Comparison of ENCODE assay signal across 21 cellular contexts in genomic region chr4:14375816-14376215, GRCh38.
A peak's percentile ranks its signal among the peaks of the same experiment; 100 is the strongest.
DNase-seq lines count a peak whose midpoint lies in the region; ATAC-seq and TF ChIP-seq lines count a peak whose summit lies in the region.
"Had no signal": no experiment of that assay in that cellular context is flagged by ENCODE, and none has a peak within 500 bp of the region (broad histone marks: within the 10 kb centered on the region; RNA-seq: fewer than 3 reads in every experiment).

No MANE protein-coding gene starts in this region.

- no peak overlapping the region for H4K91ac ChIP-seq in IMR-90 (ENCODE audit: insufficient read depth, low read depth, low read length)

- H2BK15ac ChIP-seq in IMR-90 (ENCODE audit: low read depth, low read length) = no peak overlapping the region

- H4K20me1 ChIP-seq in IMR-90 (ENCODE audit: insufficient read depth, low read length) = no peaks in the 10 kb centered on the region

- H3K4me1 ChIP-seq in IMR-90 (ENCODE audit: control insufficient read depth, insufficient read depth, low read length) (no peaks in the 10 kb centered on the region), vagina (no peaks in the 10 kb centered on the region), esophagus squamous epithelium (no peaks in the 10 kb centered on the region)

- H3K14ac ChIP-seq in IMR-90 (replicated peaks; ENCODE audit: low read depth, low read length) = no peak overlapping the region

- no peak overlapping the region for H3K4me3 Mint-ChIP-seq in effector memory CD8-positive, alpha-beta T cell
- H3K4me3 Mint-ChIP-seq in activated naive CD8-positive, alpha-beta T cell treated with anti-CD3 and anti-CD28 coated beads for 36 hours = no peak overlapping the region
- H3K4me3 Mint-ChIP-seq: activated CD4-positive, alpha-beta memory T cell treated with anti-CD3 and anti-CD28 coated beads for 36 hours; endodermal cell; naive B cell had no signal

- TF ChIP-seq POLR2A in IMR-90 (IDR thresholded peaks at IDR 0.05; ENCODE audit: low read depth, low read length) (no peak), vagina (IDR thresholded peaks at IDR 0.05) (no peak), esophagus squamous epithelium (IDR thresholded peaks at IDR 0.05) (no peak)

- no peak overlapping the region for H2AK5ac ChIP-seq in IMR-90 (ENCODE audit: low read depth, low read length)

- TF ChIP-seq CTCF in IMR-90 (conservative IDR thresholded peaks at IDR 0.05; ENCODE audit: low read depth, low read length) = no peak
- no peak for TF ChIP-seq CTCF in brain microvascular endothelial cell (IDR thresholded peaks at IDR 0.05; ENCODE audit: low read depth, low read length, missing control alignments)
- TF ChIP-seq CTCF in vagina (IDR thresholded peaks at IDR 0.05) = no peak
- TF ChIP-seq CTCF in esophagus squamous epithelium (IDR thresholded peaks at IDR 0.05) = no peak

- no peaks in the 10 kb centered on the region for H3K27me3 Mint-ChIP-seq in effector memory CD8-positive, alpha-beta T cell
- H3K27me3 Mint-ChIP-seq in activated naive CD8-positive, alpha-beta T cell treated with anti-CD3 and anti-CD28 coated beads for 36 hours = peaks cover 4% of the 10 kb centered on the region
- H3K27me3 Mint-ChIP-seq: activated CD4-positive, alpha-beta memory T cell treated with anti-CD3 and anti-CD28 coated beads for 36 hours; naive B cell had no signal

- H3K27ac Mint-ChIP-seq in effector memory CD8-positive, alpha-beta T cell = no peak overlapping the region
- H3K27ac Mint-ChIP-seq in activated naive CD8-positive, alpha-beta T cell treated with anti-CD3 and anti-CD28 coated beads for 36 hours = no peak overlapping the region
- H3K27ac Mint-ChIP-seq: activated CD4-positive, alpha-beta memory T cell treated with anti-CD3 and anti-CD28 coated beads for 36 hours; endodermal cell; naive B cell had no signal

- no peak overlapping the region for H4K8ac ChIP-seq in IMR-90 (ENCODE audit: low read depth in 2 of 2, low read length in 2 of 2)

- H3K23ac ChIP-seq in IMR-90 (ENCODE audit: low read depth, low read length) = no peak overlapping the region

- no TSS peak for BruUV-seq in IMR-90 (replicated peaks; lab: Mats Ljungman, UMichigan)

- H4K5ac ChIP-seq in IMR-90 (ENCODE audit: low read depth, low read length) = no peak overlapping the region

- no peaks in the 10 kb centered on the region for H3K79me1 ChIP-seq in IMR-90 (ENCODE audit: low read depth in 1 of 2, low read length in 2 of 2)

- no peaks in the 10 kb centered on the region for H3K9me1 ChIP-seq in IMR-90 (ENCODE audit: insufficient read depth, low read length)

- no peak overlapping the region for H3K27ac ChIP-seq in IMR-90 (ENCODE audit: insufficient read depth, low read length)
- H3K27ac ChIP-seq in brain microvascular endothelial cell = no peak overlapping the region
- no peak overlapping the region for H3K27ac ChIP-seq in vagina
- no peak overlapping the region for H3K27ac ChIP-seq in esophagus squamous epithelium
- H3K27ac ChIP-seq: hepatocyte had no signal

- no peak overlapping the region for H3K56ac ChIP-seq in IMR-90 (ENCODE audit: extremely low read depth, insufficient read depth, low read length)

- no peak overlapping the region for H3K4me3 ChIP-seq in IMR-90 (ENCODE audit: insufficient read depth, low read depth, low read length)
- no peak overlapping the region for H3K4me3 ChIP-seq in brain microvascular endothelial cell (ENCODE audit: low read depth, low read length)
- no peak overlapping the region for H3K4me3 ChIP-seq in vagina
- no peak overlapping the region for H3K4me3 ChIP-seq in esophagus squamous epithelium
- H3K4me3 ChIP-seq: hepatocyte had no signal

- WGBS in IMR-90 (ENCODE audit: extremely low coverage in 2 of 2, insufficient read length in 1 of 2), 2 experiments = 80% methylated on average over 1 of the region's 5 CpGs; no CpG with 5 or more reads in 1 of the 2 experiments
- 70 to 79% methylated on average over 5 of the region's 5 CpGs for WGBS in esophagus squamous epithelium, 2 donors

- H3K27me3 ChIP-seq in IMR-90 (ENCODE audit: control insufficient read depth, insufficient read depth, low read length) (no peaks in the 10 kb centered on the region), brain microvascular endothelial cell (replicated peaks) (no peaks in the 10 kb centered on the region), vagina (no peaks in the 10 kb centered on the region), esophagus squamous epithelium (no peaks in the 10 kb centered on the region)
- H3K27me3 ChIP-seq: hepatocyte had no signal

- intact Hi-C loops in IMR-90 (cut with micrococcal nuclease) = no loop called here
- intact Hi-C loops in vagina (cut with DNase I) = no loop called here
- intact Hi-C loops in esophagus squamous epithelium (cut with DNase I) = no loop called here

- no peak overlapping the region for H2BK20ac ChIP-seq in IMR-90 (ENCODE audit: low read depth, low read length)

- H3K4ac ChIP-seq in IMR-90 (ENCODE audit: low read depth, low read length) = no peak overlapping the region

- no peaks in the 10 kb centered on the region for H3K36me3 ChIP-seq in IMR-90 (ENCODE audit: control insufficient read depth, insufficient read depth, low read length)
- no peaks in the 10 kb centered on the region for H3K36me3 ChIP-seq in brain microvascular endothelial cell (replicated peaks)
- no peaks in the 10 kb centered on the region for H3K36me3 ChIP-seq in vagina
- H3K36me3 ChIP-seq in esophagus squamous epithelium = no peaks in the 10 kb centered on the region

- CTCF ChIA-PET in IMR-90 (lab: Yijun Ruan, JAX) = no interaction called here

- ATAC-seq in IMR-90 (ENCODE audit: low read depth) = no peak
- ATAC-seq in effector memory CD8-positive, alpha-beta T cell (replicated peaks) = no peak

- no peak overlapping the region for H3K18ac ChIP-seq in IMR-90 (ENCODE audit: low read depth, low read length)

- no peaks in the 10 kb centered on the region for H3K4me1 Mint-ChIP-seq in effector memory CD8-positive, alpha-beta T cell (ENCODE audit: low read depth in 2 of 2)
- peaks cover 3% of the 10 kb centered on the region for H3K4me1 Mint-ChIP-seq in activated naive CD8-positive, alpha-beta T cell treated with anti-CD3 and anti-CD28 coated beads for 36 hours
- H3K4me1 Mint-ChIP-seq: naive B cell had no signal

- H2BK120ac ChIP-seq in IMR-90 (ENCODE audit: low read depth, low read length) = no peak overlapping the region

- dilution Hi-C loops in IMR-90 (cut with HindIII; ENCODE audit: low sequenced_read_pairs, unreplicated experiment) = no loop called here

- no peak overlapping the region for H2AFZ ChIP-seq in IMR-90 (replicated peaks; ENCODE audit: low read length, poor library complexity)
- H2AFZ ChIP-seq: hepatocyte had no signal

- no peak for TF ChIP-seq RAD21 in IMR-90 (IDR thresholded peaks at IDR 0.05; ENCODE audit: low read length)

- H3K9me3 ChIP-seq in IMR-90 (ENCODE audit: control insufficient read depth, insufficient read depth, low read length) (no peaks in the 10 kb centered on the region), vagina (no peaks in the 10 kb centered on the region), esophagus squamous epithelium (peaks cover 0 to 8% (median 0%) of the 10 kb centered on the region in 3 donors)

- no peak overlapping the region for H2AK9ac ChIP-seq in IMR-90 (replicated peaks; ENCODE audit: low read depth, low read length, poor library complexity)

- no peak overlapping the region for H3K9ac ChIP-seq in IMR-90 (ENCODE audit: low read depth, low read length)

- DNase-seq in AG20443 (ENCODE audit: low spot score) (peak; percentile 26), IMR-90 (peak; percentile 24), brain microvascular endothelial cell (peak; percentile 86), kidney glomerular epithelial cell (lab: John Stamatoyannopoulos, UW) (peak; percentile 7), vagina (ENCODE audit: extremely low spot score in 2 of 2) (no peak), esophagus squamous epithelium (lab: John Stamatoyannopoulos, UW) (no peak)
- DNase-seq in effector memory CD8-positive, alpha-beta T cell = no peak
- no peak for DNase-seq in activated naive CD8-positive, alpha-beta T cell treated with anti-CD3 and anti-CD28 coated beads for 36 hours
- DNase-seq: ACHN; activated CD4-positive, alpha-beta memory T cell treated with anti-CD3 and anti-CD28 coated beads for 36 hours; activated gamma-delta T cell; activated T-cell treated with anti-CD3 and anti-CD28 coated beads for 4 hours; endodermal cell; GF-D8; naive B cell; NCI-H187 treated with DMSO at 0.1 percent for 48 hours; NCI-H345; NCI-H82; SIG-M5; T-helper 1 cell had no signal

- POLR2A ChIA-PET in IMR-90 (lab: Charles Lee; ENCODE audit: unreplicated experiment) = no interaction called here

- H3K36me3 Mint-ChIP-seq in effector memory CD8-positive, alpha-beta T cell (ENCODE audit: insufficient read depth) = no peaks in the 10 kb centered on the region
- no peaks in the 10 kb centered on the region for H3K36me3 Mint-ChIP-seq in activated naive CD8-positive, alpha-beta T cell treated with anti-CD3 and anti-CD28 coated beads for 36 hours
- H3K36me3 Mint-ChIP-seq: activated CD4-positive, alpha-beta memory T cell treated with anti-CD3 and anti-CD28 coated beads for 36 hours; naive B cell had no signal

- no peak overlapping the region for H2BK5ac ChIP-seq in IMR-90 (ENCODE audit: low read depth, low read length, poor library complexity, severe bottlenecking)

- peaks cover 0 to 1% of the 10 kb centered on the region in 2 donors for H3K9me3 Mint-ChIP-seq in effector memory CD8-positive, alpha-beta T cell
- H3K9me3 Mint-ChIP-seq in activated naive CD8-positive, alpha-beta T cell treated with anti-CD3 and anti-CD28 coated beads for 36 hours = no peaks in the 10 kb centered on the region
- H3K9me3 Mint-ChIP-seq: activated CD4-positive, alpha-beta memory T cell treated with anti-CD3 and anti-CD28 coated beads for 36 hours had no signal

- no peak overlapping the region for H3K4me2 ChIP-seq in IMR-90 (ENCODE audit: low read depth, low read length)
- H3K4me2 ChIP-seq: hepatocyte had no signal

- in situ Hi-C loops in IMR-90 (cut with MboI; ENCODE audit: low sequenced_read_pairs) = no loop called here
- in situ Hi-C loops in brain microvascular endothelial cell (cut with HindIII; ENCODE audit: low pct_ligation_motif_present, low sequenced_read_pairs) = no loop called here

TF ChIP-seq in IMR-90, 13 proteins besides CTCF, POLR2A, EP300 and RAD21 (continues in another document):
- TF ChIP-seq SMC3 (IDR thresholded peaks at IDR 0.05; ENCODE audit: low read depth, low read length) (no peak), CEBPB (IDR thresholded peaks at IDR 0.05; ENCODE audit: low read depth, low read length) (no peak), ELK1 (IDR thresholded peaks at IDR 0.05; ENCODE audit: borderline replicate concordance, low read depth, low read length) (no peak), MXI1 (IDR thresholded peaks at IDR 0.05; ENCODE audit: borderline replicate concordance, low read depth, low read length) (no peak)

Comparison
In these comparisons a context has a peak if more than half of its experiments do, and no peak if none do; other contexts are left out.
1. DNase-seq: peak in AG20443 (single experiment), IMR-90 (single experiment), brain microvascular endothelial cell (single experiment) and kidney glomerular epithelial cell (single experiment); none in vagina (0 of 2), esophagus squamous epithelium (single experiment), effector memory CD8-positive, alpha-beta T cell (0 of 3) and activated naive CD8-positive, alpha-beta T cell treated with anti-CD3 and anti-CD28 coated beads for 36 hours (single experiment).